In genomic region chrX:51743179-51743957, GRCh38 we compare ENCODE assay signal across 9 cellular contexts. TPM values are rescaled to one million over a fixed set of nuclear protein-coding genes. Genes with fewer than 3 reads are reported as not detected.
DNase-seq lines count a peak whose midpoint lies in the region; ATAC-seq and TF ChIP-seq lines count a peak whose summit lies in the region.
"Had no signal": no experiment of that assay in that cellular context is flagged by ENCODE, and none has a peak within 500 bp of the region (broad histone marks: within the 10 kb centered on the region; RNA-seq: fewer than 3 reads in every experiment).

Gene GSPT2, plus strand, starts transcription at chrX:51743442. Its CDS starts 185 bp downstream, at chrX:51743627.

- H3K4me3 ChIP-seq in PC-3 (ENCODE audit: low read length) (peak within 1 kb of the TSS; percentile 89), osteoblast (ENCODE audit: insufficient read depth, low read length) (peak within 1 kb of the TSS; percentile 79), thoracic aorta (peak within 1 kb of the TSS; percentile 81)

- peaks cover 19% of the 10 kb centered on the region for H3K79me2 ChIP-seq in PC-3 (ENCODE audit: low read length)
- peaks cover 13% of the 10 kb centered on the region for H3K79me2 ChIP-seq in osteoblast (ENCODE audit: insufficient read depth, low read length)

- DNase-seq in AML-193 (lab: John Stamatoyannopoulos, UW) (peak; percentile 44), PC-3 (peak; percentile 61), glomerular visceral epithelial cell (ENCODE audit: extremely low spot score) (peak; percentile 63), osteoblast (ENCODE audit: insufficient read length, low spot score, missing footprints) (peak; percentile 80), thoracic aorta (ENCODE audit: low spot score) (no peak)
- DNase-seq in activated naive CD4-positive, alpha-beta T cell treated with Interleukin-2 at 50 U/mL for 16 hours: peak; percentile 64

- peak within 1 kb of the TSS; percentile 91 for H3K4me2 ChIP-seq in PC-3 (ENCODE audit: low read length)
- peak within 1 kb of the TSS; percentile 82 for H3K4me2 ChIP-seq in osteoblast (ENCODE audit: insufficient read depth, low read length)

- H4K20me1 ChIP-seq in PC-3 (ENCODE audit: low read length) (no peaks in the 10 kb centered on the region), osteoblast (ENCODE audit: insufficient read depth, low read length) (peaks cover 5% of the 10 kb centered on the region)

- H3K9ac ChIP-seq in PC-3 (ENCODE audit: low read length): peak within 1 kb of the TSS; percentile 80

- H3K4me1 ChIP-seq in PC-3 (ENCODE audit: insufficient read depth, low read length) (no peaks in the 10 kb centered on the region; the same call in 1 of the 2 replicates), osteoblast (ENCODE audit: insufficient read depth, low read length) (peaks cover 5% of the 10 kb centered on the region), thoracic aorta (ENCODE audit: control insufficient read depth in 1 of 2, low read depth in 2 of 2) (peaks cover 0 to 7% of the 10 kb centered on the region in 2 donors)

- H3K9me2 ChIP-seq in PC-3 (replicated peaks; ENCODE audit: low read length): no peaks in the 10 kb centered on the region

- TF ChIP-seq CTCF in PC-3 (conservative IDR thresholded peaks at IDR 0.05; ENCODE audit: low read depth, low read length): no peak
- no peak for TF ChIP-seq CTCF in osteoblast (IDR thresholded peaks at IDR 0.05; ENCODE audit: extremely low read depth, low read depth, low read length)
- no peak for TF ChIP-seq CTCF in thoracic aorta (IDR thresholded peaks at IDR 0.05)

- H3K27ac ChIP-seq in PC-3 (ENCODE audit: low read length) (no peak within 1 kb of the TSS), osteoblast (ENCODE audit: low read depth, low read length) (peak within 1 kb of the TSS; percentile 39), thoracic aorta (peak within 1 kb of the TSS; percentile 43 to 61)
- H3K27ac ChIP-seq: VCaP had no signal

- no peaks in the 10 kb centered on the region for H3F3A ChIP-seq in PC-3 (ENCODE audit: low read length, unreplicated experiment)

- ATAC-seq in GM19025 (IDR thresholded peaks at IDR 0.05; ENCODE audit: low read depth, unreplicated experiment) (peak; percentile 91), HG03342 (IDR thresholded peaks at IDR 0.05; ENCODE audit: unreplicated experiment) (peak; percentile 92), PC-3 (peak; percentile 94), thoracic aorta (ENCODE audit: insufficient number of reproducible peaks, low FRiP score, low read depth) (no peak)

- no peaks in the 10 kb centered on the region for H3K36me3 ChIP-seq in PC-3 (ENCODE audit: low read depth, low read length)
- peaks cover 3% of the 10 kb centered on the region for H3K36me3 ChIP-seq in osteoblast (ENCODE audit: insufficient read depth, low read length)
- H3K36me3 ChIP-seq in thoracic aorta: peaks cover 2% of the 10 kb centered on the region

- CTCF ChIA-PET in PC-3 (lab: Charles Lee): no interaction called here

- intact Hi-C loops in PC-3 (cut with micrococcal nuclease): no loop called here

- peaks cover 17% of the 10 kb centered on the region; the same call in 1 of the 2 replicates for H3K27me3 ChIP-seq in PC-3 (ENCODE audit: low read length)
- peaks cover 18% of the 10 kb centered on the region for H3K27me3 ChIP-seq in osteoblast (ENCODE audit: insufficient read depth, low read length)
- H3K27me3 ChIP-seq in thoracic aorta (replicated peaks; ENCODE audit: insufficient read depth): no peaks in the 10 kb centered on the region

- H2AFZ ChIP-seq in PC-3 (ENCODE audit: low read length): peak within 1 kb of the TSS; percentile 95
- H2AFZ ChIP-seq in osteoblast (ENCODE audit: low read length): peak within 1 kb of the TSS; percentile 92

- H3K9me3 ChIP-seq in PC-3 (ENCODE audit: low read length) (no peaks in the 10 kb centered on the region), osteoblast (ENCODE audit: low read depth, low read length) (no peaks in the 10 kb centered on the region), thoracic aorta (no peaks in the 10 kb centered on the region)

- POLR2A ChIA-PET in PC-3 (lab: Charles Lee; ENCODE audit: unreplicated experiment): no interaction called here

- BruUV-seq in PC-3 (replicated peaks; lab: Mats Ljungman, UMichigan): no TSS peak

RNA-seq across cellular contexts. Expression of gene GSPT2, which starts in this region (rescaled TPM):
- total RNA-seq in PC-3 (2014; rRNA removed): 7.0 and 7.4 TPM in 2 replicates
- total RNA-seq in osteoblast: 6.5 and 7.2 TPM in 2 replicates
- total RNA-seq in thoracic aorta: 1 to 10 TPM; 3.1 to 5.2 TPM
